ENCODE assay signal across 8 cellular contexts in the genomic region with DNA sequence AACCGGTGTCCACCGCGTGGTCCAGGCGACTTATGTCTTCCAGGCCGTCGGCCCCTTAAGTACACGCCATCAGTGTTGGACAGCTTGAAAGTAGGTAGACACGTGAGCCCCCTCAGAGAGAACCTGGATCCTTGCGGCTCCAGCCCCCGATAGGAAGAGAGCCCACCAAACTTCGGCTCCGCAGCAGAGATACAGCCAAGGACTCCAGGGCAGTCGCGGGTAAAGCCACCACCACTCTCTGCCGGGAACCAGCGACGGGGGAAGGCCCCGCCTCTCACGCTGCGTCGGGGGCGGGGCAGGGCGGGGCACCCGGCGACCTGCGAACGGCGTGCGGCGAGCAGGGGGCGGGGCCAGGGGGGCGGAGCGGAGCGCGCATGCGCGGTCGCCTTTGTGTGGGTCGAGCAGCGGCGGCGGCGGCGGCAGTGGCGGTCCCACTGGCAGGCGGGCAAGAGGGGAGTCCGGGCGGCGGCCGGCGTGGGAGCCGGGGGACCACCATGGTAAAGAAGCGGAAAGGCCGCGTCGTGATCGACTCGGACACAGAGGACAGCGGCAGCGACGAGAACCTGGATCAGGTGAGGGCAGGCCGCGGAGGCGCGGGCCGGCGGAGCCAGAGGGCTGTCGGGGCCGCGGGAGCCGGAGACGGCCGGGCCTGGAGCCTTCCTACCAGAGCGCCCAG. TPM values are rescaled to one million over a fixed set of nuclear protein-coding genes. Genes with fewer than 3 reads are reported as not detected.
DNase-seq lines count a peak whose midpoint lies in the region; ATAC-seq and TF ChIP-seq lines count a peak whose summit lies in the region.

A gene (plus strand): TSS at position 354 of the 676 bp plus-strand sequence. CDS start 21 bp downstream, at position 375.

- TF ChIP-seq CTCF in Loucy (conservative IDR thresholded peaks at IDR 0.05; ENCODE audit: low read length) (no peak), neural cell (IDR thresholded peaks at IDR 0.05; ENCODE audit: poor library complexity, severe bottlenecking) (no peak)

- no peak for TF ChIP-seq EP300 in neural cell (conservative IDR thresholded peaks at IDR 0.05; ENCODE audit: poor library complexity, severe bottlenecking)

- peak within 1 kb of the TSS; percentile 80 for H3K27ac ChIP-seq in neural cell (ENCODE audit: low read length)

- H2AFZ ChIP-seq in Loucy (ENCODE audit: low read length) (peak within 1 kb of the TSS; percentile 93), neural cell (ENCODE audit: low read depth, low read length) (peak within 1 kb of the TSS; percentile 97)

- H3K4me1 ChIP-seq in Loucy (ENCODE audit: insufficient read depth, low read length, poor library complexity, severe bottlenecking): peaks cover 34% of the 10 kb centered on the region

- no peaks in the 10 kb centered on the region for H3K9me3 ChIP-seq in Loucy (ENCODE audit: insufficient read depth, low read depth, low read length)
- H3K9me3 ChIP-seq in neural cell (ENCODE audit: low read length): no peaks in the 10 kb centered on the region

- H3K27me3 Mint-ChIP-seq in stimulated activated naive CD8-positive, alpha-beta T cell treated with anti-CD3 and anti-CD28 coated beads, Interleukin-15, amount 100 ng/mL, for 72 hours: no peaks in the 10 kb centered on the region

- H3K4me3 Mint-ChIP-seq in stimulated activated naive CD8-positive, alpha-beta T cell treated with anti-CD3 and anti-CD28 coated beads, Interleukin-15, amount 100 ng/mL, for 72 hours: peak within 1 kb of the TSS; percentile 94 to 98

- DNase-seq in EH (ENCODE audit: low read depth) (peak; percentile 90), H4 (ENCODE audit: low spot score) (peak; percentile 69), SIG-M5 (lab: John Stamatoyannopoulos, UW) (peak; percentile 13), activated gamma-delta T cell (lab: John Stamatoyannopoulos, UW) (peak; percentile 96), fibroblast of the conjunctiva (ENCODE audit: low read depth) (peak; percentile 76)
- peak; percentile 94 to 99 for DNase-seq in stimulated activated naive CD8-positive, alpha-beta T cell treated with anti-CD3 and anti-CD28 coated beads, Interleukin-15, amount 100 ng/mL, for 72 hours

- no peaks in the 10 kb centered on the region for H3F3A ChIP-seq in Loucy (ENCODE audit: low read depth)
- no peaks in the 10 kb centered on the region for H3F3A ChIP-seq in neural cell (ENCODE audit: insufficient read depth, low read length, poor library complexity, severe bottlenecking)

- peaks cover 41% of the 10 kb centered on the region for H3K4me1 Mint-ChIP-seq in stimulated activated naive CD8-positive, alpha-beta T cell treated with anti-CD3 and anti-CD28 coated beads, Interleukin-15, amount 100 ng/mL, for 72 hours

- peak within 1 kb of the TSS; percentile 98 for H3K4me2 ChIP-seq in Loucy (ENCODE audit: low read depth, low read length, poor library complexity, severe bottlenecking)
- H3K4me2 ChIP-seq in neural cell (ENCODE audit: low read length): peak within 1 kb of the TSS; percentile 97

- H4K20me1 ChIP-seq in Loucy (ENCODE audit: insufficient read depth, low read length, poor library complexity, severe bottlenecking) (peaks cover 43% of the 10 kb centered on the region), neural cell (ENCODE audit: insufficient read depth) (peaks cover 4% of the 10 kb centered on the region)

- H3K36me3 ChIP-seq in Loucy (ENCODE audit: insufficient read depth, low read length): no peaks in the 10 kb centered on the region
- H3K36me3 ChIP-seq in neural cell (ENCODE audit: insufficient read depth, low read length): no peaks in the 10 kb centered on the region

- H3K4me3 ChIP-seq in Loucy (ENCODE audit: low read length, poor library complexity, severe bottlenecking): peak within 1 kb of the TSS; percentile 94
- peak within 1 kb of the TSS; percentile 99 for H3K4me3 ChIP-seq in neural cell (ENCODE audit: low read length)

- no peaks in the 10 kb centered on the region for H3K9me3 Mint-ChIP-seq in stimulated activated naive CD8-positive, alpha-beta T cell treated with anti-CD3 and anti-CD28 coated beads, Interleukin-15, amount 100 ng/mL, for 72 hours

- H3K27me3 ChIP-seq in Loucy (ENCODE audit: insufficient read depth, low read length, poor library complexity, severe bottlenecking): no peaks in the 10 kb centered on the region
- no peaks in the 10 kb centered on the region for H3K27me3 ChIP-seq in neural cell (ENCODE audit: insufficient read depth, low read depth, low read length)

- peaks cover 55% of the 10 kb centered on the region for H3K79me2 ChIP-seq in Loucy (ENCODE audit: insufficient read depth, low read length)
- H3K79me2 ChIP-seq in neural cell (replicated peaks; ENCODE audit: insufficient read depth, low read length): peaks cover 46% of the 10 kb centered on the region

- H3K9ac ChIP-seq in Loucy (ENCODE audit: low read depth, low read length, poor library complexity, severe bottlenecking): peak within 1 kb of the TSS; percentile 83
- H3K9ac ChIP-seq in neural cell (ENCODE audit: low read length): peak within 1 kb of the TSS; percentile 93

- TF ChIP-seq RAD21 in neural cell (conservative IDR thresholded peaks at IDR 0.05): peak; percentile 23

- H3K27ac Mint-ChIP-seq in stimulated activated naive CD8-positive, alpha-beta T cell treated with anti-CD3 and anti-CD28 coated beads, Interleukin-15, amount 100 ng/mL, for 72 hours: peak within 1 kb of the TSS; percentile 95 to 98

- H3K9me2 ChIP-seq in Loucy (replicated peaks; ENCODE audit: low read depth, low read length): no peaks in the 10 kb centered on the region
- H3K9me2 ChIP-seq in neural cell (ENCODE audit: insufficient read depth, low read length): no peaks in the 10 kb centered on the region

- ATAC-seq in stimulated activated naive CD8-positive, alpha-beta T cell treated with anti-CD3 and anti-CD28 coated beads, Interleukin-15, amount 100 ng/mL, for 72 hours: peak; percentile 96

TF ChIP-seq in neural cell, 6 proteins besides CTCF, POLR2A, EP300 and RAD21:
- TF ChIP-seq SMC3 (conservative IDR thresholded peaks at IDR 0.05; ENCODE audit: poor library complexity) (no peak), TAF1 (IDR thresholded peaks at IDR 0.05; ENCODE audit: low read depth) (peak; percentile 78), POLR2AphosphoS5 (IDR thresholded peaks at IDR 0.05) (peak; percentile 96), EZH2 (IDR thresholded peaks at IDR 0.05; ENCODE audit: borderline replicate concordance, insufficient read depth, low read length, poor library complexity, severe bottlenecking) (no peak), MXI1 (conservative IDR thresholded peaks at IDR 0.05; ENCODE audit: poor library complexity, severe bottlenecking) (peak; percentile 93)
- TF ChIP-seq, protein P1, sequence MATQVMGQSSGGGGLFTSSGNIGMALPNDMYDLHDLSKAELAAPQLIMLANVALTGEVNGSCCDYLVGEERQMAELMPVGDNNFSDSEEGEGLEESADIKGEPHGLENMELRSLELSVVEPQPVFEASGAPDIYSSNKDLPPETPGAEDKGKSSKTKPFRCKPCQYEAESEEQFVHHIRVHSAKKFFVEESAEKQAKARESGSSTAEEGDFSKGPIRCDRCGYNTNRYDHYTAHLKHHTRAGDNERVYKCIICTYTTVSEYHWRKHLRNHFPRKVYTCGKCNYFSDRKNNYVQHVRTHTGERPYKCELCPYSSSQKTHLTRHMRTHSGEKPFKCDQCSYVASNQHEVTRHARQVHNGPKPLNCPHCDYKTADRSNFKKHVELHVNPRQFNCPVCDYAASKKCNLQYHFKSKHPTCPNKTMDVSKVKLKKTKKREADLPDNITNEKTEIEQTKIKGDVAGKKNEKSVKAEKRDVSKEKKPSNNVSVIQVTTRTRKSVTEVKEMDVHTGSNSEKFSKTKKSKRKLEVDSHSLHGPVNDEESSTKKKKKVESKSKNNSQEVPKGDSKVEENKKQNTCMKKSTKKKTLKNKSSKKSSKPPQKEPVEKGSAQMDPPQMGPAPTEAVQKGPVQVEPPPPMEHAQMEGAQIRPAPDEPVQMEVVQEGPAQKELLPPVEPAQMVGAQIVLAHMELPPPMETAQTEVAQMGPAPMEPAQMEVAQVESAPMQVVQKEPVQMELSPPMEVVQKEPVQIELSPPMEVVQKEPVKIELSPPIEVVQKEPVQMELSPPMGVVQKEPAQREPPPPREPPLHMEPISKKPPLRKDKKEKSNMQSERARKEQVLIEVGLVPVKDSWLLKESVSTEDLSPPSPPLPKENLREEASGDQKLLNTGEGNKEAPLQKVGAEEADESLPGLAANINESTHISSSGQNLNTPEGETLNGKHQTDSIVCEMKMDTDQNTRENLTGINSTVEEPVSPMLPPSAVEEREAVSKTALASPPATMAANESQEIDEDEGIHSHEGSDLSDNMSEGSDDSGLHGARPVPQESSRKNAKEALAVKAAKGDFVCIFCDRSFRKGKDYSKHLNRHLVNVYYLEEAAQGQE (IDR thresholded peaks at IDR 0.05; ENCODE audit: borderline replicate concordance): peak; percentile 61

RNA-seq across cellular contexts. Expression of the gene that starts here (rescaled TPM):
- 9.4 and 15.1 TPM in 2 replicates for total RNA-seq in H4 (2014; rRNA removed; shearing (Covaris generic))
- polyA plus RNA-seq in neural cell: 77.9 and 84.1 TPM in 2 replicates
- polyA minus RNA-seq in neural cell: 80.2 and 81.3 TPM in 2 replicates

Comparison
In these comparisons a context has a peak if more than half of its experiments do, and no peak if none do; other contexts are left out.
1. Peak in every context shown above with its lines: DNase-seq, ATAC-seq, H3K4me3 ChIP-seq and H3K27ac ChIP-seq.
2. DNase-seq: peak in every context shown above with its lines; median percentile 96 in stimulated activated naive CD8-positive, alpha-beta T cell treated with anti-CD3 and anti-CD28 coated beads, Interleukin-15, amount 100 ng/mL, for 72 hours; 96 in activated gamma-delta T cell; 90 in EH; 76 in fibroblast of the conjunctiva; 69 in H4; 13 in SIG-M5.